Comparison of ENCODE assay signal across 18 cellular contexts in the genomic region with DNA sequence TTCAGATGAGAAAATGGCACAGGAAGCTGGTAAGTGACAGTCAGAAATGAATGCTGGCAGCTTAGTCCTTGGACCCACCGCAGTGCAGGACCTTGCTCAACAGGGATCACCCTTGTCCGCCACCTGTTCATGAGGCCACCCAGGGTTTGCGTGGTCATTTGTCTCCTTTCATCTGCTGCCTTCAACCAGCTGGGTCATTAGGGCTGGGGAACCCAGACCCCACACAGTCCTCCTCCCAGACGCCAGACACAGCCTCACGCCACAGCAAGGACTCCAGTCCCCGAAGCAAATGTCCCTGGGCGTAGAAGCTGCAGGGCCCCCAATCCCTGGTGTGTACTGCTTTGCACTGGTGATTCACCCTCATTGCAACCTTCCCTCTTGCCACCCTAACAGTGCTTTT. TPM values are rescaled to one million over a fixed set of nuclear protein-coding genes. Genes with fewer than 3 reads are reported as not detected.
"Had no signal": no experiment of that assay in that cellular context is flagged by ENCODE, and none has a peak within 500 bp of the region (broad histone marks: within the 10 kb centered on the region; RNA-seq: fewer than 3 reads in every experiment).

No MANE protein-coding gene starts in this region.

- H3K36me3 Mint-ChIP-seq: activated naive CD4-positive, alpha-beta T cell treated with anti-CD3 and anti-CD28 coated beads, Interleukin-2, amount 50 U/mL, for 24 hours; natural killer cell had no signal

- H3K9me3 ChIP-seq: ascending aorta, lower lobe of right lung, stomach, upper lobe of left lung had no signal

- H3K27me3 ChIP-seq: ascending aorta, upper lobe of left lung had no signal

- H3K27ac ChIP-seq: ascending aorta, lower lobe of right lung, skin epidermis, stomach, upper lobe of left lung had no signal

- H3K27ac Mint-ChIP-seq: activated CD4-positive, alpha-beta T cell treated with anti-CD3 and anti-CD28 coated beads, Interleukin-2, amount 10 ng/mL, durations not matched to agents 24 days and 14 days; activated CD8-positive, alpha-beta T cell treated with anti-CD3 and anti-CD28 coated beads for 36 hours; activated naive CD4-positive, alpha-beta T cell treated with anti-CD3 and anti-CD28 coated beads, Interleukin-2, amount 50 U/mL, for 24 hours; activated T-cell treated with anti-CD3 and anti-CD28 coated beads, Interleukin-2, amount 50 U/mL, for 24 hours; activated T-helper 2 cell treated with anti-CD3 and anti-CD28 coated beads, Interferon-gamma antibody, Interleukin-2, Interleukin-4, amounts not matched to agents 10 μg/mL and 5 μg/mL and 100 μg/mL, durations not matched to agents 14 hours and 24 hours and 36 hours; natural killer cell had no signal

- DNase-seq: activated CD4-positive, alpha-beta T cell treated with anti-CD3 and anti-CD28 coated beads, Interleukin-2, amount 10 ng/mL, durations not matched to agents 24 days and 14 days; activated CD4-positive, CD25-positive, alpha-beta regulatory T cell; activated CD8-positive, alpha-beta T cell treated with anti-CD3 and anti-CD28 coated beads for 36 hours; activated T-cell treated with anti-CD3 and anti-CD28 coated beads, Interleukin-2, amount 50 U/mL, for 24 hours; cortex of kidney; hypothalamus; islet precursor cell; lower lobe of right lung; natural killer cell; stimulated activated CD4-positive, alpha-beta T cell treated with anti-CD3 and anti-CD28 coated beads, Interleukin-15, amount 100 ng/mL, for 24 hours; stimulated activated CD4-positive, alpha-beta T cell treated with anti-CD3 and anti-CD28 coated beads, Interleukin-2, amount 100 ng/mL, for 48 hours; stomach; upper lobe of left lung had no signal

- H3K4me3 Mint-ChIP-seq: activated CD4-positive, alpha-beta T cell treated with anti-CD3 and anti-CD28 coated beads, Interleukin-2, amount 10 ng/mL, durations not matched to agents 24 days and 14 days; activated CD8-positive, alpha-beta T cell treated with anti-CD3 and anti-CD28 coated beads for 36 hours; activated naive CD4-positive, alpha-beta T cell treated with anti-CD3 and anti-CD28 coated beads, Interleukin-2, amount 50 U/mL, for 24 hours; activated T-cell treated with anti-CD3 and anti-CD28 coated beads, Interleukin-2, amount 50 U/mL, for 24 hours; natural killer cell had no signal

- H3K4me1 Mint-ChIP-seq: activated CD4-positive, alpha-beta T cell treated with anti-CD3 and anti-CD28 coated beads, Interleukin-2, amount 10 ng/mL, durations not matched to agents 24 days and 14 days; activated naive CD4-positive, alpha-beta T cell treated with anti-CD3 and anti-CD28 coated beads, Interleukin-2, amount 50 U/mL, for 24 hours; natural killer cell had no signal

- H3K36me3 ChIP-seq: ascending aorta, lower lobe of right lung, upper lobe of left lung had no signal

- H3K4me3 ChIP-seq: ascending aorta, lower lobe of right lung, skin epidermis, stomach, upper lobe of left lung had no signal

- H3K4me1 ChIP-seq: ascending aorta, lower lobe of right lung, stomach had no signal

- ATAC-seq: activated CD8-positive, alpha-beta T cell treated with anti-CD3 and anti-CD28 coated beads for 36 hours; lower lobe of right lung; natural killer cell had no signal

- H3K9me3 Mint-ChIP-seq: activated CD4-positive, alpha-beta T cell treated with anti-CD3 and anti-CD28 coated beads, Interleukin-2, amount 10 ng/mL, durations not matched to agents 24 days and 14 days; activated CD8-positive, alpha-beta T cell treated with anti-CD3 and anti-CD28 coated beads for 36 hours; activated naive CD4-positive, alpha-beta T cell treated with anti-CD3 and anti-CD28 coated beads, Interleukin-2, amount 50 U/mL, for 24 hours; activated T-cell treated with anti-CD3 and anti-CD28 coated beads, Interleukin-2, amount 50 U/mL, for 24 hours; activated T-helper 2 cell treated with anti-CD3 and anti-CD28 coated beads, Interferon-gamma antibody, Interleukin-2, Interleukin-4, amounts not matched to agents 10 μg/mL and 5 μg/mL and 100 μg/mL, durations not matched to agents 14 hours and 24 hours and 36 hours; natural killer cell had no signal

RNA-seq across cellular contexts. Expression of a gene that starts 30.9 kb away (rescaled TPM):
- total RNA-seq: activated CD4-positive, alpha-beta T cell treated with anti-CD3 and anti-CD28 coated beads, Interleukin-2, amount 10 ng/mL, durations not matched to agents 24 days and 14 days; activated CD8-positive, alpha-beta T cell treated with anti-CD3 and anti-CD28 coated beads for 36 hours; activated T-helper 2 cell treated with anti-CD3 and anti-CD28 coated beads, Interferon-gamma antibody, Interleukin-2, Interleukin-4, amounts not matched to agents 10 μg/mL and 5 μg/mL and 100 μg/mL, durations not matched to agents 14 hours and 24 hours and 36 hours; natural killer cell; T-helper 2 cell treated with Interferon-gamma antibody and Interleukin-4, amounts not matched to agents 100 ng/mL and 5 ng/mL, for 36 hours had no signal
